In genomic region chr1:15508700-15509487, GRCh38 we compare ENCODE assay signal across 1 cellular context.
TF ChIP-seq lines count a peak whose summit lies in the region.

No MANE protein-coding gene starts in this region.

TF ChIP-seq in WTC11, 78 proteins besides CTCF, POLR2A, EP300 and RAD21 (continued from another document):
- TF ChIP-seq E2F5 (CRISPR knock-in tag; IDR thresholded peaks at IDR 0.05) (no peak), ARID4B (CRISPR knock-in tag; IDR thresholded peaks at IDR 0.05; ENCODE audit: borderline replicate concordance) (no peak), ZBTB21 (CRISPR knock-in tag; IDR thresholded peaks at IDR 0.05; ENCODE audit: borderline replicate concordance) (no peak), E2F4 (CRISPR knock-in tag; IDR thresholded peaks at IDR 0.05; ENCODE audit: borderline replicate concordance, low read depth) (no peak), SP1 (CRISPR knock-in tag; conservative IDR thresholded peaks at IDR 0.05) (no peak), ATF1 (CRISPR knock-in tag; IDR thresholded peaks at IDR 0.05) (no peak), TEAD1 (CRISPR knock-in tag; IDR thresholded peaks at IDR 0.05) (0 out of 2 replicates have a peak, but pooled peaks have one; percentile 30)
